In genomic region chr15:92021765-92022164, GRCh38 we compare ENCODE assay signal across 1 cellular context.
A peak's percentile ranks its signal among the peaks of the same experiment; 100 is the strongest.
TF ChIP-seq lines count a peak whose summit lies in the region.

No MANE protein-coding gene starts in this region.

TF ChIP-seq in GM12878, 131 proteins besides CTCF, POLR2A, EP300 and RAD21:
- TF ChIP-seq PML (IDR thresholded peaks at IDR 0.05; ENCODE audit: low read length), result no peak
- TF ChIP-seq SRF (IDR thresholded peaks at IDR 0.05; ENCODE audit: low read depth in 2 of 2, low read length in 2 of 2), result no peak
- TF ChIP-seq PKNOX1 (IDR thresholded peaks at IDR 0.05), result peak; percentile 60
